17 cellular contexts compared by ENCODE assay signal in genomic region chr19:31100945-31101344, GRCh38.
"Had no signal": no experiment of that assay in that cellular context is flagged by ENCODE, and none has a peak within 500 bp of the region (broad histone marks: within the 10 kb centered on the region; RNA-seq: fewer than 3 reads in every experiment).

No MANE protein-coding gene starts in this region.

- H3K36me3 Mint-ChIP-seq: natural killer cell treated with Interleukin-12 subunit alpha and Interleukin-12 subunit beta and Interleukin-15 and Interleukin-18, amount 100 ng/mL, for 72 hours had no signal

- H3K4me1 Mint-ChIP-seq: stimulated activated naive CD8-positive, alpha-beta T cell treated with anti-CD3 and anti-CD28 coated beads, Interleukin-15, amount 100 ng/mL, for 72 hours had no signal

- ATAC-seq: left lung; stimulated activated naive CD8-positive, alpha-beta T cell treated with anti-CD3 and anti-CD28 coated beads, Interleukin-15, amount 100 ng/mL, for 72 hours had no signal

- H3K9me3 ChIP-seq: heart left ventricle, left lung, ovary, sigmoid colon, spleen, upper lobe of left lung had no signal

- H3K36me3 ChIP-seq: heart left ventricle, left lung, ovary, sigmoid colon, spleen, upper lobe of left lung had no signal

- H3K4me1 ChIP-seq: left lung, upper lobe of left lung had no signal

- H3K4me3 ChIP-seq: dorsolateral prefrontal cortex, heart left ventricle, left lung, ovary, sigmoid colon, spleen, upper lobe of left lung had no signal

- H3K9me3 Mint-ChIP-seq: activated T-helper 1 cell treated with anti-CD3 and anti-CD28 coated beads, Interleukin-12 subunit alpha, Interleukin-12 subunit beta, Interleukin-2, Interleukin-4 antibody, amounts not matched to agents 30 ng/mL and 10 ng/mL and 1 ng/mL, durations not matched to agents 14 hours and 24 hours and 36 hours; natural killer cell treated with Interleukin-12 subunit alpha and Interleukin-12 subunit beta and Interleukin-15 and Interleukin-18, amount 100 ng/mL, for 72 hours; stimulated activated naive CD8-positive, alpha-beta T cell treated with anti-CD3 and anti-CD28 coated beads, Interleukin-15, amount 100 ng/mL, for 72 hours had no signal

- H3K27ac ChIP-seq: left lung, ovary, sigmoid colon, spleen, upper lobe of left lung had no signal

- DNase-seq: activated CD4-positive, CD25-positive, alpha-beta regulatory T cell treated with anti-CD3 and anti-CD28 coated beads, Interleukin-2, amount 50 U/mL, for 72 hours; activated naive CD4-positive, alpha-beta T cell treated with Interleukin-2 at 50 U/mL for 16 hours; anterior cingulate cortex; dorsolateral prefrontal cortex; heart left ventricle; left lung; ovary; sigmoid colon; spleen; stimulated activated naive CD8-positive, alpha-beta T cell treated with anti-CD3 and anti-CD28 coated beads, Interleukin-15, amount 100 ng/mL, for 72 hours; T-helper 1 cell; T1000; upper lobe of left lung had no signal

- H3K4me3 Mint-ChIP-seq: activated T-helper 1 cell treated with anti-CD3 and anti-CD28 coated beads, Interleukin-12 subunit alpha, Interleukin-12 subunit beta, Interleukin-2, Interleukin-4 antibody, amounts not matched to agents 30 ng/mL and 10 ng/mL and 1 ng/mL, durations not matched to agents 14 hours and 24 hours and 36 hours; natural killer cell treated with Interleukin-12 subunit alpha and Interleukin-12 subunit beta and Interleukin-15 and Interleukin-18, amount 100 ng/mL, for 72 hours; stimulated activated naive CD8-positive, alpha-beta T cell treated with anti-CD3 and anti-CD28 coated beads, Interleukin-15, amount 100 ng/mL, for 72 hours had no signal

- H3K27ac Mint-ChIP-seq: activated T-helper 1 cell treated with anti-CD3 and anti-CD28 coated beads, Interleukin-12 subunit alpha, Interleukin-12 subunit beta, Interleukin-2, Interleukin-4 antibody, amounts not matched to agents 30 ng/mL and 10 ng/mL and 1 ng/mL, durations not matched to agents 14 hours and 24 hours and 36 hours; stimulated activated naive CD8-positive, alpha-beta T cell treated with anti-CD3 and anti-CD28 coated beads, Interleukin-15, amount 100 ng/mL, for 72 hours had no signal

- FAIRE-seq: bronchial epithelial cell, frontal cortex had no signal
